Comparison of ENCODE assay signal across 32 cellular contexts in genomic region chr3:186524616-186525015, GRCh38. TPM values are rescaled to one million over a fixed set of nuclear protein-coding genes. Genes with fewer than 3 reads are reported as not detected.
"Had no signal": no experiment of that assay in that cellular context is flagged by ENCODE, and none has a peak within 500 bp of the region (broad histone marks: within the 10 kb centered on the region; RNA-seq: fewer than 3 reads in every experiment).

No MANE protein-coding gene starts in this region.

- H3K9me3 Mint-ChIP-seq: activated CD4-positive, alpha-beta T cell treated with anti-CD3 and anti-CD28 coated beads, Interleukin-2, amount 10 ng/mL, durations not matched to agents 7 days and 5 days; activated naive CD4-positive, alpha-beta T cell treated with anti-CD3 and anti-CD28 coated beads, Interleukin-2, amount 50 U/mL, for 24 hours; activated naive CD8-positive, alpha-beta T cell treated with anti-CD3 and anti-CD28 coated beads, Interleukin-2, amount 10 ng/mL, durations not matched to agents 7 days and 5 days; activated T-cell treated with anti-CD3 and anti-CD28 coated beads, Interleukin-2, amount 50 U/mL, for 24 hours; activated T-helper 2 cell treated with anti-CD3 and anti-CD28 coated beads, Interferon-gamma antibody, Interleukin-2, Interleukin-4, amounts not matched to agents 10 μg/mL and 5 μg/mL and 100 μg/mL, durations not matched to agents 14 hours and 24 hours and 36 hours; T-cell had no signal

- H3K27ac Mint-ChIP-seq: activated CD4-positive, alpha-beta T cell treated with anti-CD3 and anti-CD28 coated beads, Interleukin-2, amount 10 ng/mL, durations not matched to agents 7 days and 5 days; activated CD8-positive, alpha-beta T cell treated with anti-CD3 and anti-CD28 coated beads, Interleukin-2, amount 10 ng/mL, durations not matched to agents 7 days and 5 days; activated naive CD4-positive, alpha-beta T cell treated with anti-CD3 and anti-CD28 coated beads, Interleukin-2, amount 50 U/mL, for 24 hours; activated naive CD8-positive, alpha-beta T cell treated with anti-CD3 and anti-CD28 coated beads, Interleukin-2, amount 10 ng/mL, durations not matched to agents 7 days and 5 days; activated T-cell treated with anti-CD3 and anti-CD28 coated beads, Interleukin-2, amount 50 U/mL, for 24 hours; activated T-helper 2 cell treated with anti-CD3 and anti-CD28 coated beads, Interferon-gamma antibody, Interleukin-2, Interleukin-4, amounts not matched to agents 10 μg/mL and 5 μg/mL and 100 μg/mL, durations not matched to agents 14 hours and 24 hours and 36 hours; T-cell had no signal

- ATAC-seq: activated CD8-positive, alpha-beta T cell treated with anti-CD3 and anti-CD28 coated beads, Interleukin-2, amount 10 ng/mL, durations not matched to agents 7 days and 5 days; PC-3; T-cell had no signal

- H3K4me3 Mint-ChIP-seq: activated CD4-positive, alpha-beta T cell treated with anti-CD3 and anti-CD28 coated beads, Interleukin-2, amount 10 ng/mL, durations not matched to agents 7 days and 5 days; activated CD8-positive, alpha-beta T cell treated with anti-CD3 and anti-CD28 coated beads, Interleukin-2, amount 10 ng/mL, durations not matched to agents 7 days and 5 days; activated naive CD4-positive, alpha-beta T cell treated with anti-CD3 and anti-CD28 coated beads, Interleukin-2, amount 50 U/mL, for 24 hours; activated naive CD8-positive, alpha-beta T cell treated with anti-CD3 and anti-CD28 coated beads, Interleukin-2, amount 10 ng/mL, durations not matched to agents 7 days and 5 days; activated T-cell treated with anti-CD3 and anti-CD28 coated beads, Interleukin-2, amount 50 U/mL, for 24 hours; T-cell had no signal

- H3K4me3 ChIP-seq: ascending aorta, cardiac muscle cell, MG63, Peyer's patch, SJSA1 had no signal

- H3K36me3 Mint-ChIP-seq: activated naive CD4-positive, alpha-beta T cell treated with anti-CD3 and anti-CD28 coated beads, Interleukin-2, amount 50 U/mL, for 24 hours had no signal

- H3K27me3 Mint-ChIP-seq: activated CD4-positive, alpha-beta T cell treated with anti-CD3 and anti-CD28 coated beads, Interleukin-2, amount 10 ng/mL, durations not matched to agents 7 days and 5 days; activated naive CD4-positive, alpha-beta T cell treated with anti-CD3 and anti-CD28 coated beads, Interleukin-2, amount 50 U/mL, for 24 hours; activated T-cell treated with anti-CD3 and anti-CD28 coated beads, Interleukin-2, amount 50 U/mL, for 24 hours; T-cell had no signal

- H3K9me3 ChIP-seq: ascending aorta, Peyer's patch, SJSA1, SK-N-SH had no signal

- H3K27me3 ChIP-seq: ascending aorta, cardiac muscle cell, Peyer's patch, SJSA1 had no signal

- H3K4me1 ChIP-seq: ascending aorta, SJSA1 had no signal

- H3K9ac ChIP-seq: SK-N-SH had no signal

- H3K36me3 ChIP-seq: ascending aorta, cardiac muscle cell, MG63, Peyer's patch, SJSA1 had no signal

- H3K4me2 ChIP-seq: SK-N-SH had no signal

- H3K27ac ChIP-seq: ascending aorta, cardiac muscle cell, SJSA1 had no signal

- DNase-seq: activated CD4-positive, alpha-beta T cell treated with anti-CD3 and anti-CD28 coated beads, Interleukin-2, amount 10 ng/mL, durations not matched to agents 7 days and 5 days; activated CD4-positive, alpha-beta T cell treated with anti-CD3 and anti-CD28 coated beads, Interleukin-2, amount 50 U/mL, for 48 hours; activated CD8-positive, alpha-beta T cell treated with anti-CD3 and anti-CD28 coated beads, Interleukin-2, amount 10 ng/mL, durations not matched to agents 7 days and 5 days; activated gamma-delta T cell; activated naive CD4-positive, alpha-beta T cell treated with Interleukin-2 at 50 U/mL for 16 hours; activated naive CD8-positive, alpha-beta T cell treated with anti-CD3 and anti-CD28 coated beads, Interleukin-2, amount 10 ng/mL, durations not matched to agents 7 days and 5 days; activated T-cell treated with anti-CD3 and anti-CD28 coated beads, Interleukin-2, amount 50 U/mL, for 24 hours; amygdala; Kasumi-1; KG1; MG63; MV-4-11; NCI-H1092; NCI-H1436 treated with DMSO at 0.1 percent for 48 hours; NCI-H1694 treated with DMSO at 0.1 percent for 48 hours; NCI-H2029; NCI-H345; NCI-H524 treated with DMSO at 0.1 percent for 48 hours; NK-92 treated with Interleukin-12 subunit alpha and Interleukin-12 subunit beta, amount 100 ng/mL, for 24 hours; PC-3; RPMI8226; SHP77 treated with DMSO at 0.1 percent for 48 hours; SK-N-SH; T-cell; T-helper 2 cell; T-helper 9 cell had no signal

- H3K9me2 ChIP-seq: SK-N-SH had no signal

RNA-seq across cellular contexts. Expression of gene CRYGS, which starts 19.6 kb away (rescaled TPM):
- total RNA-seq: ascending aorta had no signal
